ENCODE assay signal across 17 cellular contexts in the genomic region with DNA sequence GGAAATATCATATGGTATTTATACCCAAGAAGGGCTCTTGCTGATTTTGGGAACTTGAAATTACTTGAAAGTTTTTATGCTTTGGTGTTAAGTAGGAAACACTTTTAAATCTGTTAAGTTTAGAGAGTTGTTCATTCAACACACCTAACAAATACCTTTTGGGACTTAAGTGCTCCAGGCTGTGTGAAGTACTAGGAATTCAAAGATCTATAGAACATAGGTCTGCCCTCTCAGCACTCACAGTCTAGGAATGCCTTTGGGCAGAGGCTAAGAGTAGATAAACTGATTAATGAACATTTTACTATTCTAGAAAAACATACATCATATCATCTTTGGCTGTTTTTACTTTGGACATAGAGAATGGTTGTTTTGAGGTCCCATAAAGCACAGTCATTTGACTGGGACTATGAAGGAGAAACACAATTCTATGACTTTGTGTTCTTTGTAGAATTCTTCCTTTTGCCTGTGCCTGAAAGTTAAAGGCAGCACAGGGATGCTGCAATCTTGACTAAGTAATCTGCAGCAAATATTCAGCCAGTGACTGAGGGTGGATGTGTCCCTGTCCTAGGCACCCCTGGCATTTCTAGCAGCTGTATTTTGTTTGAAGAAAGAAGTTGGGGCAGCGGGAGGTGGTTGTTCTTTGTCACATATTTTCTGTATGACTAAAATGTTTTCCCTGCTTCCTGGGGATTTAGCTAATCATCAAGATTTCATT. TPM values are rescaled to one million over a fixed set of nuclear protein-coding genes. Genes with fewer than 3 reads are reported as not detected.
"Had no signal": no experiment of that assay in that cellular context is flagged by ENCODE, and none has a peak within 500 bp of the region (broad histone marks: within the 10 kb centered on the region; RNA-seq: fewer than 3 reads in every experiment).

No MANE protein-coding gene starts in this region.

- H2AFZ ChIP-seq: parathyroid adenoma had no signal

- H3K27me3 ChIP-seq: ascending aorta had no signal

- ATAC-seq: activated CD4-positive, CD25-positive, alpha-beta regulatory T cell treated with anti-CD3 and anti-CD28 coated beads, Interleukin-2, amount 50 U/mL, for 24 hours; heart left ventricle; naive thymus-derived CD8-positive, alpha-beta T cell; stimulated activated effector memory CD8-positive, alpha-beta T cell treated with anti-CD3 and anti-CD28 coated beads, Interleukin-12 subunit alpha, Interleukin-12 subunit beta, amount 100 ng/mL, for 72 hours had no signal

- DNase-seq: activated CD4-positive, alpha-beta T cell treated with anti-CD3 and anti-CD28 coated beads, Interleukin-2, amount 50 U/mL, for 1 hour; activated CD8-positive, alpha-beta memory T cell treated with anti-CD3 and anti-CD28 coated beads for 24 hours; activated naive CD4-positive, alpha-beta T cell treated with Interleukin-2 at 50 U/mL for 16 hours; cerebellar nuclear complex; effector memory CD4-positive, alpha-beta T cell; heart left ventricle; mammary epithelial cell; naive thymus-derived CD8-positive, alpha-beta T cell; retina; T-helper 9 cell had no signal

- H3K36me3 ChIP-seq: ascending aorta, breast epithelium, heart left ventricle, neutrophil, tibial nerve had no signal

- H3K79me2 ChIP-seq: parathyroid adenoma had no signal

- H3K9ac ChIP-seq: parathyroid adenoma had no signal

- H3K4me1 ChIP-seq: ascending aorta, breast epithelium, heart left ventricle, parathyroid adenoma, tibial nerve had no signal

- H3K27ac ChIP-seq: ascending aorta, breast epithelium, heart left ventricle, neutrophil, parathyroid adenoma had no signal

- H3K4me3 ChIP-seq: ascending aorta, breast epithelium, heart left ventricle, tibial nerve had no signal

- H3K9me3 ChIP-seq: ascending aorta, breast epithelium, heart left ventricle, neutrophil, tibial nerve had no signal

RNA-seq across cellular contexts. Expression of gene BMP3, which starts 8.3 kb away (rescaled TPM):
- total RNA-seq: ascending aorta; naive thymus-derived CD8-positive, alpha-beta T cell had no signal
